27 cellular contexts compared by ENCODE assay signal in the genomic region with DNA sequence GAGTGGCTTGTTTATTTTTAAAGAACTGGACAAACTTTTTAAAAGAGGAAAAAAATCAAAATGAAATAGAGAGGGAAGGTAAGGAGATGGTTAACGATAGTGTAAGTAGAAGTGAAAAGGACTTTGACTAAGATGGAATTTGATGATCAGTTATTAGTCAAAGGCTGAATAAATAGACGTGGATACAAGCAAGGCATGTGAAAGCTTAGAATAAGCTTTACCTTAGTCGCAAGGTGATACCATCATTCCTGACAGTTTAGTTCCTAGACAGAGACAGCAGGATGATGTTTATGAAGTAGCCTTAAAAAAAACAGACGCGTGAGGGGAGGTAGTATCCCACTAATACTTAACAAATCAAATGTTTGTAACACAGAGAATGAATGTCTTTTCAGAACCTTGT.
"Had no signal": no experiment of that assay in that cellular context is flagged by ENCODE, and none has a peak within 500 bp of the region (broad histone marks: within the 10 kb centered on the region; RNA-seq: fewer than 3 reads in every experiment).

No MANE protein-coding gene starts in this region.

- H3K36me3 ChIP-seq: esophagus muscularis mucosa, heart right ventricle, neural progenitor cell, prostate gland, right atrium auricular region, suprapubic skin, transverse colon, upper lobe of right lung, uterus had no signal

- H3K27me3 ChIP-seq: esophagus muscularis mucosa, heart right ventricle, neural progenitor cell, right atrium auricular region, suprapubic skin, transverse colon, upper lobe of right lung, uterus had no signal

- H3K4me3 ChIP-seq: dorsolateral prefrontal cortex, esophagus muscularis mucosa, heart right ventricle, neural progenitor cell, prostate gland, right atrium auricular region, smooth muscle cell, suprapubic skin, transverse colon, upper lobe of right lung, uterus had no signal

- H3K9ac ChIP-seq: neural progenitor cell, parathyroid adenoma had no signal

- H3K27ac ChIP-seq: dorsolateral prefrontal cortex, esophagus muscularis mucosa, neural progenitor cell, parathyroid adenoma, prostate gland, suprapubic skin, transverse colon, upper lobe of right lung, uterus had no signal

- H3K9me3 ChIP-seq: esophagus muscularis mucosa, heart right ventricle, prostate gland, right atrium auricular region, suprapubic skin, transverse colon, upper lobe of right lung, uterus had no signal

- H2AFZ ChIP-seq: neural progenitor cell, parathyroid adenoma had no signal

- DNase-seq: dorsolateral prefrontal cortex; effector CD4-positive, alpha-beta T cell; foreskin melanocyte; glutamatergic neuron; heart right ventricle; hippocampal formation; kidney glomerular epithelial cell; mesendoderm; midbrain; naive thymus-derived CD4-positive, alpha-beta T cell; stimulated activated CD4-positive, alpha-beta T cell treated with anti-CD3 and anti-CD28 coated beads, Interleukin-12 subunit alpha, Interleukin-12 subunit beta, amount 100 ng/mL, for 4 hours; stimulated activated CD4-positive, alpha-beta T cell treated with anti-CD3 and anti-CD28 coated beads, Interleukin-1b, Interleukin-23, amount 100 ng/mL, for 48 hours; stimulated activated CD4-positive, alpha-beta T cell treated with anti-CD3 and anti-CD28 coated beads, Interleukin-4, amount 100 ng/mL, for 1 hour; stimulated activated CD8-positive, alpha-beta memory T cell treated with anti-CD3 and anti-CD28 coated beads, Interleukin-4, amount 100 ng/mL, for 48 hours; stimulated activated naive CD4-positive, alpha-beta T cell; stimulated activated naive CD8-positive, alpha-beta T cell treated with anti-CD3 and anti-CD28 coated beads, Interleukin-15, amount 100 ng/mL, for 72 hours; transverse colon; upper lobe of right lung; uterus had no signal

- H3K4me2 ChIP-seq: neural progenitor cell, smooth muscle cell had no signal

- H3K4me1 ChIP-seq: parathyroid adenoma, prostate gland, transverse colon, upper lobe of right lung, uterus had no signal

- ATAC-seq: heart right ventricle; naive thymus-derived CD4-positive, alpha-beta T cell; sciatic nerve; stimulated activated naive CD8-positive, alpha-beta T cell treated with anti-CD3 and anti-CD28 coated beads, Interleukin-15, amount 100 ng/mL, for 72 hours; upper lobe of right lung had no signal
